In the genomic region with DNA sequence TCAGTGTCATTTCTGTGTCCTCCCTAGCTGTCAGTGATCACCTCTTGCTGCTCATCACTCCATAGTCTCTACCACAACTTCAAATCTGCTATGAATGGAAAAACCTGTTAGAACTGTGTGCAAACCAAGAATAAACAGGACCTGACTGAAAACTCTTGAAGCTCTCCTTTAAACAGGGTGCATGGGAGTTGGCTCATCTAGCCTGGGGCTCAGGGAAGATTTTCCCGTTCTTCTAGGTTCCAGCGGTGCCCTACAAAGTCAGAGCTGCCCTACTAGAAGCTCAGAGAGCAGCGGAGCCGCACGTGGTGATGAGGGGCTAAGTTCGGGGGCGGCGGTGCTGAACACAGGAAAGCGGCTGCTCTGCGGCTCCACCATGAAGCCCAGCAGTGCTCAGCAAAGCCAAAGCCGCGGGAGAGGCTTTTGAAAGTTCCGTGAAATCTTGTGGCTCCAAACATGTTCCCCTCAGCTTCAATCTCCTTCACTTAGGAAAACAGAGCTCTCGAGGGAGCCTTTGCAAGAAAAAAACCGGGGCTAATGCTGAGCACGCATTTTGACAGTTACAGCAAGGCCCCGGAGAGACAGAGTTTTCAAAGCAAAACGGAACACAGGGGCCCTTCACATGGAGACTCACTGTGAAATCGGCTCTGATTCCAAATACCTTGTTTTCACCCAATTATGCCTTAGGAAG, we compare ENCODE assay signal across 27 cellular contexts. TPM values are rescaled to one million over a fixed set of nuclear protein-coding genes. Genes with fewer than 3 reads are reported as not detected.
A peak's percentile ranks its signal among the peaks of the same experiment; 100 is the strongest.
DNase-seq lines count a peak whose midpoint lies in the region; ATAC-seq, FAIRE-seq and TF ChIP-seq lines count a peak whose summit lies in the region.
"Had no signal": no experiment of that assay in that cellular context is flagged by ENCODE, and none has a peak within 500 bp of the region (broad histone marks: within the 10 kb centered on the region; RNA-seq: fewer than 3 reads in every experiment).

No MANE protein-coding gene starts in this region.

- peak; percentile 72 for FAIRE-seq in bronchial epithelial cell (lab: Jason Lieb, UNC)
- FAIRE-seq: GM12891 had no signal

- intact Hi-C loops in activated CD4-positive, alpha-beta T cell treated with anti-CD3 and anti-CD28 coated beads for 36 hours (cut with DNase I, micrococcal nuclease) = no loop called here
- intact Hi-C loops in spleen (cut with DNase I; ENCODE audit: low total_unique reads) = no loop called here

- no peaks in the 10 kb centered on the region for H3K27me3 Mint-ChIP-seq in activated CD4-positive, alpha-beta T cell treated with anti-CD3 and anti-CD28 coated beads for 36 hours

- no peak for TF ChIP-seq CTCF in bronchial epithelial cell (IDR thresholded peaks at IDR 0.05; ENCODE audit: insufficient read depth, low read length, severe bottlenecking)
- no peak for TF ChIP-seq CTCF in spleen (IDR thresholded peaks at IDR 0.05 in 8 of 11, conservative IDR thresholded peaks at IDR 0.05 in 3 of 11)

- H3K27ac ChIP-seq in KOPT-K1 (ENCODE audit: low read depth, low read length, poor library complexity, severe bottlenecking) (peak overlapping the region; percentile 70), spleen (no peak overlapping the region)
- H3K27ac ChIP-seq: 22Rv1, colonic mucosa, HL-60, PC-9 had no signal

- POLR2A ChIA-PET in activated CD4-positive, alpha-beta T cell treated with anti-CD3 and anti-CD28 coated beads for 36 hours (lab: Charles Lee) = no interaction called here

- H3K4me1 ChIP-seq in spleen = peaks cover 10 to 18% (median 17%) of the 10 kb centered on the region in 6 donors
- H3K4me1 ChIP-seq: colonic mucosa had no signal

- H3K36me3 Mint-ChIP-seq in activated CD4-positive, alpha-beta T cell treated with anti-CD3 and anti-CD28 coated beads for 36 hours (ENCODE audit: low read depth) = peaks cover 53% of the 10 kb centered on the region

- peaks cover 49% of the 10 kb centered on the region for H3K4me1 Mint-ChIP-seq in activated CD4-positive, alpha-beta T cell treated with anti-CD3 and anti-CD28 coated beads for 36 hours

- CTCF ChIA-PET in activated CD4-positive, alpha-beta T cell treated with anti-CD3 and anti-CD28 coated beads for 36 hours (lab: Charles Lee) = interaction anchor here (1.2 to 1.6 kb wide), 2 partner anchors 12 to 305 kb away, joined by 3 to 4 read pairs; a partner anchor contains a TSS

- peaks cover 85% of the 10 kb centered on the region for H3K36me3 ChIP-seq in KOPT-K1 (ENCODE audit: insufficient read depth, low read length)
- peaks cover 5% of the 10 kb centered on the region for H3K36me3 ChIP-seq in bronchial epithelial cell (ENCODE audit: control insufficient read depth, insufficient read depth, low read length)
- H3K36me3 ChIP-seq in spleen = peaks cover 0 to 73% (median 7%) of the 10 kb centered on the region in 6 donors
- H3K36me3 ChIP-seq: colonic mucosa had no signal

- peak overlapping the region; percentile 35 for H3K27ac Mint-ChIP-seq in activated CD4-positive, alpha-beta T cell treated with anti-CD3 and anti-CD28 coated beads for 36 hours
- H3K27ac Mint-ChIP-seq: endodermal cell, H9 had no signal

- DNase-seq in activated CD4-positive, alpha-beta T cell treated with anti-CD3 and anti-CD28 coated beads for 36 hours = no peak
- no peak for DNase-seq in activated CD4-positive, alpha-beta T cell treated with anti-CD3 and anti-CD28 coated beads, Interleukin-2, amount 50 U/mL, for 48 hours
- DNase-seq in bronchial epithelial cell (ENCODE audit: low read depth) (no peak), spleen (peak; percentile 47), HK-2 (ENCODE audit: unreplicated experiment) (no peak), DMS153 (lab: John Stamatoyannopoulos, UW) (no peak)
- DNase-seq: activated CD4-positive, CD25-positive, alpha-beta regulatory T cell; amniotic stem cell; colonic mucosa; COR-L47; endodermal cell; H9; islet precursor cell; left ventricle myocardium superior; NCI-H1694 treated with DMSO at 0.1 percent for 48 hours; NCI-H524 treated with DMSO at 0.1 percent for 48 hours; NK-92 treated with Interleukin-12 subunit alpha and Interleukin-12 subunit beta, amount 100 ng/mL, for 24 hours; PC-9; Right ventricle myocardium superior; stimulated activated CD4-positive, alpha-beta T cell treated with anti-CD3 and anti-CD28 coated beads, Interleukin-15, amount 100 ng/mL, for 24 hours; SW 1271 had no signal

- H3K27me3 ChIP-seq in bronchial epithelial cell (ENCODE audit: control insufficient read depth, insufficient read depth, low read length) = no peaks in the 10 kb centered on the region
- no peaks in the 10 kb centered on the region for H3K27me3 ChIP-seq in spleen (replicated peaks in 1 of 7)
- H3K27me3 ChIP-seq: colonic mucosa had no signal

- TF ChIP-seq POLR2A in spleen (IDR thresholded peaks at IDR 0.05) = no peak

- no peaks in the 10 kb centered on the region for H3K9me3 Mint-ChIP-seq in activated CD4-positive, alpha-beta T cell treated with anti-CD3 and anti-CD28 coated beads for 36 hours (ENCODE audit: low read depth)
- H3K9me3 Mint-ChIP-seq: endodermal cell, H9 had no signal

- 89 to 93% (median 91%) methylated on average over 19 of the region's 19 CpGs for WGBS in spleen, 5 donors

- H3K4me3 Mint-ChIP-seq in activated CD4-positive, alpha-beta T cell treated with anti-CD3 and anti-CD28 coated beads for 36 hours = no peak overlapping the region
- H3K4me3 Mint-ChIP-seq: endodermal cell, H9 had no signal

- H3K9me3 ChIP-seq in KOPT-K1 (ENCODE audit: insufficient read depth, low read length, poor library complexity, severe bottlenecking) (no peaks in the 10 kb centered on the region), spleen (no peaks in the 10 kb centered on the region)
- H3K9me3 ChIP-seq: colonic mucosa had no signal

- H3K4me3 ChIP-seq in bronchial epithelial cell (ENCODE audit: low read depth, low read length) (no peak overlapping the region), spleen (no peak overlapping the region)
- H3K4me3 ChIP-seq: colonic mucosa, PC-9 had no signal

- no peak for ATAC-seq in activated CD4-positive, alpha-beta T cell treated with anti-CD3 and anti-CD28 coated beads for 36 hours
- no peak for ATAC-seq in HG03095 (IDR thresholded peaks at IDR 0.05; ENCODE audit: unreplicated experiment)
- ATAC-seq: left ventricle myocardium superior, sciatic nerve had no signal

RNA-seq across cellular contexts. Expression of a gene that starts 30.5 kb away (rescaled TPM):
- total RNA-seq in activated CD4-positive, alpha-beta T cell treated with anti-CD3 and anti-CD28 coated beads for 36 hours = 100 to 1,000 TPM; 186 to 191 TPM
- 23.9 and 35.5 TPM in 2 replicates for total RNA-seq in bronchial epithelial cell
- total RNA-seq in spleen = 10 to 100 TPM; 29.1 to 74.1 (median 38.9) TPM
- polyA plus RNA-seq in spleen = 100 to 1,000 TPM in 1 of 3 donors, 10 to 100 TPM in 2; 52.7 to 127 (median 92.9) TPM
